Comparison of ENCODE assay signal across 8 cellular contexts in genomic region chr12:120580787-120581723, GRCh38.
DNase-seq lines count a peak whose midpoint lies in the region; ATAC-seq and TF ChIP-seq lines count a peak whose summit lies in the region.

TSS of gene POP5 (minus strand) at chr12:120581402. CDS start at chr12:120581362, 40 bp downstream.

- no peaks in the 10 kb centered on the region for H3K4me1 ChIP-seq in ES-I3 (ENCODE audit: insufficient read depth, low read length)
- H3K4me1 ChIP-seq in HAP-1, result peaks cover 15% of the 10 kb centered on the region
- H3K4me1 ChIP-seq in MM.1S (ENCODE audit: low read length), result 0 out of 2 replicates have a peak, but pooled peaks cover 6% of the 10 kb centered on the region

- H3K9me3 Mint-ChIP-seq in nephron progenitor cell, result no peaks in the 10 kb centered on the region
- H3K9me3 Mint-ChIP-seq in stimulated activated naive CD8-positive, alpha-beta T cell treated with anti-CD3 and anti-CD28 coated beads, Interleukin-15, amount 100 ng/mL, for 72 hours, result no peaks in the 10 kb centered on the region

- H3K79me2 ChIP-seq in MM.1S (ENCODE audit: low read length), result no peaks in the 10 kb centered on the region

- H3K27me3 ChIP-seq in HAP-1 (ENCODE audit: low read depth), result no peaks in the 10 kb centered on the region
- no peaks in the 10 kb centered on the region for H3K27me3 ChIP-seq in MM.1S (replicated peaks; ENCODE audit: insufficient read depth, low read length)

- H3K36me3 Mint-ChIP-seq in nephron progenitor cell (ENCODE audit: low read depth), result peaks cover 7% of the 10 kb centered on the region

- H3K4me1 Mint-ChIP-seq in nephron progenitor cell, result peaks cover 27% of the 10 kb centered on the region
- H3K4me1 Mint-ChIP-seq in stimulated activated naive CD8-positive, alpha-beta T cell treated with anti-CD3 and anti-CD28 coated beads, Interleukin-15, amount 100 ng/mL, for 72 hours, result peaks cover 50% of the 10 kb centered on the region

- peak within 1 kb of the TSS; percentile 99 for H3K4me3 Mint-ChIP-seq in nephron progenitor cell
- H3K4me3 Mint-ChIP-seq in stimulated activated naive CD8-positive, alpha-beta T cell treated with anti-CD3 and anti-CD28 coated beads, Interleukin-15, amount 100 ng/mL, for 72 hours, result peak within 1 kb of the TSS; percentile 97 to 98

- H2AFZ ChIP-seq in MM.1S (ENCODE audit: low read length), result peak within 1 kb of the TSS; percentile 72

- H3F3A ChIP-seq in MM.1S (ENCODE audit: insufficient read depth, low read length), result peaks cover 11% of the 10 kb centered on the region; the same call in 1 of the 2 replicates

- ATAC-seq in stimulated activated naive CD8-positive, alpha-beta T cell treated with anti-CD3 and anti-CD28 coated beads, Interleukin-15, amount 100 ng/mL, for 72 hours, result peak; percentile 95

- no peaks in the 10 kb centered on the region for H3K9me3 ChIP-seq in ES-I3 (ENCODE audit: control insufficient read depth, insufficient read depth, low read length)
- H3K9me3 ChIP-seq in HAP-1, result no peaks in the 10 kb centered on the region
- H3K9me3 ChIP-seq in MM.1S (replicated peaks; ENCODE audit: insufficient read depth, low read length), result no peaks in the 10 kb centered on the region

- H3K27ac Mint-ChIP-seq in nephron progenitor cell, result peak within 1 kb of the TSS; percentile 19
- peak within 1 kb of the TSS; percentile 88 to 96 for H3K27ac Mint-ChIP-seq in stimulated activated naive CD8-positive, alpha-beta T cell treated with anti-CD3 and anti-CD28 coated beads, Interleukin-15, amount 100 ng/mL, for 72 hours

- H3K27ac ChIP-seq in MM.1S (ENCODE audit: low read length), result peak within 1 kb of the TSS; percentile 21; the same call in 1 of the 2 replicates

- H3K4me2 ChIP-seq in MM.1S (ENCODE audit: low read depth, low read length), result peak within 1 kb of the TSS; percentile 94

- H4K20me1 ChIP-seq in MM.1S (ENCODE audit: insufficient read depth, low read length), result no peaks in the 10 kb centered on the region

- H3K36me3 ChIP-seq in ES-I3 (ENCODE audit: insufficient read depth, low read length) (peaks cover 20% of the 10 kb centered on the region), HAP-1 (replicated peaks) (peaks cover 39% of the 10 kb centered on the region), MM.1S (replicated peaks; ENCODE audit: insufficient read depth, low read length) (0 out of 2 replicates have a peak, but pooled peaks cover 3% of the 10 kb centered on the region)

- no peak for TF ChIP-seq CTCF in MM.1S (IDR thresholded peaks at IDR 0.05; ENCODE audit: low read length)
- TF ChIP-seq CTCF in nephron progenitor cell (IDR thresholded peaks at IDR 0.05), result no peak

- peaks cover 40% of the 10 kb centered on the region for H3K27me3 Mint-ChIP-seq in nephron progenitor cell (ENCODE audit: low read depth, poor library complexity)
- H3K27me3 Mint-ChIP-seq in stimulated activated naive CD8-positive, alpha-beta T cell treated with anti-CD3 and anti-CD28 coated beads, Interleukin-15, amount 100 ng/mL, for 72 hours, result peaks cover 22% of the 10 kb centered on the region

- in situ Hi-C loops in HAP-1 (cut with MboI; ENCODE audit: low sequenced_read_pairs), result loop anchor here (5.0 to 10.0 kb wide), 3 partner anchors 131 to 524 kb away; partner anchors contain the start of gene UNC119B

- H3K9me2 ChIP-seq in MM.1S (replicated peaks; ENCODE audit: insufficient read depth, low read length), result no peaks in the 10 kb centered on the region

- H3K9ac ChIP-seq in ES-I3 (ENCODE audit: low read depth, low read length), result peak within 1 kb of the TSS; percentile 76
- peak within 1 kb of the TSS; percentile 64; the same call in 1 of the 2 replicates for H3K9ac ChIP-seq in MM.1S (ENCODE audit: low read length)

- H3K4me3 ChIP-seq in HAP-1 (peak within 1 kb of the TSS; percentile 86), MM.1S (ENCODE audit: low read length) (peak within 1 kb of the TSS; percentile 83)

- peak; percentile 98 to 99 for DNase-seq in HAP-1 (ENCODE audit: low spot score in 2 of 2)
- peak; percentile 95 for DNase-seq in MM.1S
- peak; percentile 95 for DNase-seq in SIG-M5 (lab: John Stamatoyannopoulos, UW)
- DNase-seq in activated gamma-delta T cell (lab: John Stamatoyannopoulos, UW), result peak; percentile 76
- peak; percentile 97 for DNase-seq in fibroblast of the conjunctiva (ENCODE audit: low read depth)
- peak; percentile 97 for DNase-seq in nephron progenitor cell
- peak; percentile 92 to 96 for DNase-seq in stimulated activated naive CD8-positive, alpha-beta T cell treated with anti-CD3 and anti-CD28 coated beads, Interleukin-15, amount 100 ng/mL, for 72 hours

Comparison
In these comparisons a context has a peak if more than half of its experiments do, and no peak if none do; other contexts are left out.
1. Peak in every context shown above with its lines: DNase-seq, ATAC-seq, H3K4me3 ChIP-seq and H3K27ac ChIP-seq.